Comparison of ENCODE assay signal across 9 cellular contexts in genomic region chr13:63472736-63473135, GRCh38.
"Had no signal": no experiment of that assay in that cellular context is flagged by ENCODE, and none has a peak within 500 bp of the region (broad histone marks: within the 10 kb centered on the region; RNA-seq: fewer than 3 reads in every experiment).

No MANE protein-coding gene starts in this region.

- H2AFZ ChIP-seq: GM23248 had no signal

- H3K4me1 Mint-ChIP-seq: H9 had no signal

- H3K27ac ChIP-seq: GM23248 had no signal

- DNase-seq: GM23248, GOT3, H9, HCEC 1CT, IMR-90, KG1 had no signal

- H3K4me3 Mint-ChIP-seq: H9 had no signal

- H3K4me3 ChIP-seq: GM23248, K562 had no signal

- H3K9me3 Mint-ChIP-seq: H9 had no signal

- H3K9ac ChIP-seq: GM23248 had no signal

- ATAC-seq: K562 had no signal

- H3K27ac Mint-ChIP-seq: H9 had no signal

- FAIRE-seq: H54, HTR-8/SVneo, K562 had no signal
